ENCODE assay signal across 9 cellular contexts in genomic region chr2:96205238-96205637, GRCh38. TPM values are rescaled to one million over a fixed set of nuclear protein-coding genes. Genes with fewer than 3 reads are reported as not detected.
DNase-seq lines count a peak whose midpoint lies in the region; ATAC-seq and TF ChIP-seq lines count a peak whose summit lies in the region.
"Had no signal": no experiment of that assay in that cellular context is flagged by ENCODE, and none has a peak within 500 bp of the region (broad histone marks: within the 10 kb centered on the region; RNA-seq: fewer than 3 reads in every experiment).

No MANE protein-coding gene starts in this region.

- no TSS peak for BruUV-seq in OCI-LY7 (replicated peaks; lab: Mats Ljungman, UMichigan)

- H3K27ac ChIP-seq in OCI-LY7 (ENCODE audit: low read depth, low read length, poor library complexity, severe bottlenecking): peak overlapping the region; percentile 0
- H3K27ac ChIP-seq in esophagus squamous epithelium: peak overlapping the region; percentile 68 to 76 (median 74)
- H3K27ac ChIP-seq in gastrocnemius medialis: peak overlapping the region; percentile 90 to 99 (median 98)

- no peak for TF ChIP-seq CTCF in GM12865 (IDR thresholded peaks at IDR 0.05; ENCODE audit: insufficient read depth, low read depth, low read length, missing control alignments)
- no peak for TF ChIP-seq CTCF in OCI-LY7 (conservative IDR thresholded peaks at IDR 0.05; ENCODE audit: low read length)
- TF ChIP-seq CTCF in esophagus squamous epithelium (IDR thresholded peaks at IDR 0.05): no peak
- no peak for TF ChIP-seq CTCF in gastrocnemius medialis (IDR thresholded peaks at IDR 0.05 in 4 of 5, conservative IDR thresholded peaks at IDR 0.05 in 1 of 5)

- no peak for DNase-seq in GM12865 (ENCODE audit: low read depth)
- no peak for DNase-seq in OCI-LY7 (ENCODE audit: low spot score)
- DNase-seq in esophagus squamous epithelium (lab: John Stamatoyannopoulos, UW): no peak
- DNase-seq in gastrocnemius medialis: peak; percentile 63 to 67
- no peak for DNase-seq in HT-29 (ENCODE audit: low spot score)
- DNase-seq in NCI-H146 (lab: John Stamatoyannopoulos, UW): no peak

- CTCF ChIA-PET in OCI-LY7 (lab: Charles Lee; ENCODE audit: unreplicated experiment): interaction anchor here (0.7 kb wide), 1 partner anchor 55 kb away, joined by 3 read pairs; no protein-coding TSS in a partner anchor

- H3K9me3 ChIP-seq in OCI-LY7 (ENCODE audit: low read length) (no peaks in the 10 kb centered on the region), esophagus squamous epithelium (no peaks in the 10 kb centered on the region), gastrocnemius medialis (no peaks in the 10 kb centered on the region)
- H3K9me3 ChIP-seq: tibial nerve had no signal

- H3K36me3 ChIP-seq in OCI-LY7 (ENCODE audit: insufficient read depth, low read length) (peaks cover 55% of the 10 kb centered on the region), esophagus squamous epithelium (no peaks in the 10 kb centered on the region), gastrocnemius medialis (no peaks in the 10 kb centered on the region)
- H3K36me3 ChIP-seq: tibial nerve had no signal

- peaks cover 52% of the 10 kb centered on the region for H4K20me1 ChIP-seq in OCI-LY7 (ENCODE audit: insufficient read depth, low read length)

- POLR2A ChIA-PET in OCI-LY7 (lab: Charles Lee): interaction anchor here (0.5 to 2.7 kb wide), 4 partner anchors 29 to 93 kb away, joined by 3 to 9 read pairs (median 6); no protein-coding TSS in a partner anchor

- no peaks in the 10 kb centered on the region for H3K9me2 ChIP-seq in OCI-LY7 (ENCODE audit: insufficient read depth, low read length)

- ATAC-seq in gastrocnemius medialis (peak; percentile 35 to 56), HG02970 (IDR thresholded peaks at IDR 0.05; ENCODE audit: low FRiP score, unreplicated experiment) (no peak), GM18907 (IDR thresholded peaks at IDR 0.05; ENCODE audit: unreplicated experiment) (no peak)

- TF ChIP-seq POLR2A in esophagus squamous epithelium (IDR thresholded peaks at IDR 0.05): no peak
- no peak for TF ChIP-seq POLR2A in gastrocnemius medialis (IDR thresholded peaks at IDR 0.05)

- 9% methylated on average over 4 of the region's 4 CpGs for WGBS in esophagus squamous epithelium, 2 donors

- intact Hi-C loops in OCI-LY7 (cut with micrococcal nuclease; ENCODE audit: unreplicated experiment): loop anchor here (5.0 kb wide), 1 partner anchor 117 kb away; no protein-coding TSS in a partner anchor
- intact Hi-C loops in esophagus squamous epithelium (cut with DNase I): no loop called here
- intact Hi-C loops in gastrocnemius medialis (cut with DNase I; ENCODE audit: low total_unique reads): loop anchor here (5.0 kb wide), 1 partner anchor 327 kb away; no protein-coding TSS in a partner anchor

- no peak overlapping the region for H2AFZ ChIP-seq in OCI-LY7 (ENCODE audit: low read length)

- H3K79me2 ChIP-seq in OCI-LY7 (ENCODE audit: insufficient read depth, low read depth, low read length): peaks cover 91% of the 10 kb centered on the region

- H3K4me1 ChIP-seq in OCI-LY7 (ENCODE audit: insufficient read depth, low read length, poor library complexity, severe bottlenecking) (peaks cover 77% of the 10 kb centered on the region), esophagus squamous epithelium (peaks cover 51 to 88% (median 72%) of the 10 kb centered on the region in 3 donors), gastrocnemius medialis (peaks cover 62 to 74% of the 10 kb centered on the region in 2 donors)

- in situ Hi-C loops in gastrocnemius medialis (cut with MboI; ENCODE audit: low sequenced_read_pairs in 4 of 4): loop anchor here in 1 of 4 donors (10.0 kb wide), 1 partner anchor 50 kb away; no protein-coding TSS in a partner anchor

- H3K27me3 ChIP-seq in esophagus squamous epithelium (no peaks in the 10 kb centered on the region), gastrocnemius medialis (no peaks in the 10 kb centered on the region)
- H3K27me3 ChIP-seq: tibial nerve had no signal

- peak overlapping the region; percentile 21 for H3K4me3 ChIP-seq in GM12865 (ENCODE audit: low read depth, low read length)
- peak overlapping the region; percentile 90 for H3K4me3 ChIP-seq in OCI-LY7 (ENCODE audit: low read depth, low read length, poor library complexity, severe bottlenecking)
- peak overlapping the region in 3 of 4 donors; percentile 0 to 43 (median 3) for H3K4me3 ChIP-seq in esophagus squamous epithelium
- peak overlapping the region; percentile 39 to 92 (median 72) for H3K4me3 ChIP-seq in gastrocnemius medialis
- H3K4me3 ChIP-seq: tibial nerve had no signal

- H3K4me2 ChIP-seq in OCI-LY7 (ENCODE audit: low read length): peak overlapping the region; percentile 97

RNA-seq across cellular contexts. Expression of gene STARD7, which starts 3.4 kb away (rescaled TPM):
- total RNA-seq in OCI-LY7 (2014; rRNA removed; shearing (Covaris generic)): 208 and 239 TPM in 2 replicates
- total RNA-seq in OCI-LY7 (2022): 186 and 206 TPM in 2 replicates
- 100 to 1,000 TPM in 3 of 4 donors, 10 to 100 TPM in 1; 84.2 to 137 (median 111) TPM for total RNA-seq in esophagus squamous epithelium
- 100 to 1,000 TPM; 237 to 512 (median 313) TPM for total RNA-seq in gastrocnemius medialis
- 133 and 166 TPM in 2 replicates for total RNA-seq in HT-29 (2014; rRNA removed; shearing (Covaris generic))

RNA-seq across cellular contexts. Expression of gene DUSP2, which starts 60.0 kb away (rescaled TPM):
- total RNA-seq in OCI-LY7 (2014; rRNA removed; shearing (Covaris generic)): 94.7 and 110 TPM in 2 replicates
- 31.2 and 37.3 TPM in 2 replicates for total RNA-seq in OCI-LY7 (2022)
- total RNA-seq in esophagus squamous epithelium: 10 to 100 TPM in 1 of 4 donors, 1 to 10 TPM in 3; 1.5 to 10.3 (median 5.6) TPM
- total RNA-seq in gastrocnemius medialis: 1 to 10 TPM; 1.6 to 4.0 (median 2.9) TPM
- 73.5 and 75.7 TPM in 2 replicates for total RNA-seq in HT-29 (2014; rRNA removed; shearing (Covaris generic))

Comparison
In these comparisons a context has a peak if more than half of its experiments do, and no peak if none do; other contexts are left out.
1. DNase-seq: peak in gastrocnemius medialis (2 of 2); none in GM12865 (single experiment), OCI-LY7 (single experiment), esophagus squamous epithelium (single experiment), HT-29 (single experiment) and NCI-H146 (single experiment).
2. H3K4me3 ChIP-seq: peak in every context shown above with its lines; median percentile 90 in OCI-LY7; 72 in gastrocnemius medialis; 21 in GM12865; 3 in esophagus squamous epithelium.
3. H3K27ac ChIP-seq: peak in every context shown above with its lines; median percentile 98 in gastrocnemius medialis; 74 in esophagus squamous epithelium; 0 in OCI-LY7.
4. ATAC-seq: peak in gastrocnemius medialis (2 of 2); none in HG02970 (single experiment) and GM18907 (single experiment).